Comparison of ENCODE assay signal across 1 cellular context in the genomic region with DNA sequence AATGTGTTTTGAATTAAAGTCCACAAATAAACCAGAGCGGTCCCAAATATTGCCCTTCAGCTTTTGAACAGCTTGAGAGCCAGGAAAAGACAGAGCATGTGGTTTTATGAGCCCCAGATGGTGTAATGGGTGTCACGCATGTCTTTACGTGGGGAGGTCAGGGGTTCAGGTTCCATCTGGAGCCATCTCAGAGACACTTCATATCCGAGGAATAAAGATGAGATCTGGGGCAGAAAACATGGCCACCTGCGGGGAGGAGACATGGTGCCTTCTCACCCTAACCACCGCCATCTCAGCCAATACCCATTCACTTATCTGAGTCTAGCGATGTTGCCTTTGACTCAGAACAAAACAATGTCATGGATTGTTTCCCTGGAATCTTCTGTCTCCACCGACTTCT.
TF ChIP-seq lines count a peak whose summit lies in the region.

No MANE protein-coding gene starts in this region.

TF ChIP-seq in GM23338, 12 proteins besides CTCF, POLR2A, EP300 and RAD21 (continued from another document):
- TF ChIP-seq, protein P1, sequence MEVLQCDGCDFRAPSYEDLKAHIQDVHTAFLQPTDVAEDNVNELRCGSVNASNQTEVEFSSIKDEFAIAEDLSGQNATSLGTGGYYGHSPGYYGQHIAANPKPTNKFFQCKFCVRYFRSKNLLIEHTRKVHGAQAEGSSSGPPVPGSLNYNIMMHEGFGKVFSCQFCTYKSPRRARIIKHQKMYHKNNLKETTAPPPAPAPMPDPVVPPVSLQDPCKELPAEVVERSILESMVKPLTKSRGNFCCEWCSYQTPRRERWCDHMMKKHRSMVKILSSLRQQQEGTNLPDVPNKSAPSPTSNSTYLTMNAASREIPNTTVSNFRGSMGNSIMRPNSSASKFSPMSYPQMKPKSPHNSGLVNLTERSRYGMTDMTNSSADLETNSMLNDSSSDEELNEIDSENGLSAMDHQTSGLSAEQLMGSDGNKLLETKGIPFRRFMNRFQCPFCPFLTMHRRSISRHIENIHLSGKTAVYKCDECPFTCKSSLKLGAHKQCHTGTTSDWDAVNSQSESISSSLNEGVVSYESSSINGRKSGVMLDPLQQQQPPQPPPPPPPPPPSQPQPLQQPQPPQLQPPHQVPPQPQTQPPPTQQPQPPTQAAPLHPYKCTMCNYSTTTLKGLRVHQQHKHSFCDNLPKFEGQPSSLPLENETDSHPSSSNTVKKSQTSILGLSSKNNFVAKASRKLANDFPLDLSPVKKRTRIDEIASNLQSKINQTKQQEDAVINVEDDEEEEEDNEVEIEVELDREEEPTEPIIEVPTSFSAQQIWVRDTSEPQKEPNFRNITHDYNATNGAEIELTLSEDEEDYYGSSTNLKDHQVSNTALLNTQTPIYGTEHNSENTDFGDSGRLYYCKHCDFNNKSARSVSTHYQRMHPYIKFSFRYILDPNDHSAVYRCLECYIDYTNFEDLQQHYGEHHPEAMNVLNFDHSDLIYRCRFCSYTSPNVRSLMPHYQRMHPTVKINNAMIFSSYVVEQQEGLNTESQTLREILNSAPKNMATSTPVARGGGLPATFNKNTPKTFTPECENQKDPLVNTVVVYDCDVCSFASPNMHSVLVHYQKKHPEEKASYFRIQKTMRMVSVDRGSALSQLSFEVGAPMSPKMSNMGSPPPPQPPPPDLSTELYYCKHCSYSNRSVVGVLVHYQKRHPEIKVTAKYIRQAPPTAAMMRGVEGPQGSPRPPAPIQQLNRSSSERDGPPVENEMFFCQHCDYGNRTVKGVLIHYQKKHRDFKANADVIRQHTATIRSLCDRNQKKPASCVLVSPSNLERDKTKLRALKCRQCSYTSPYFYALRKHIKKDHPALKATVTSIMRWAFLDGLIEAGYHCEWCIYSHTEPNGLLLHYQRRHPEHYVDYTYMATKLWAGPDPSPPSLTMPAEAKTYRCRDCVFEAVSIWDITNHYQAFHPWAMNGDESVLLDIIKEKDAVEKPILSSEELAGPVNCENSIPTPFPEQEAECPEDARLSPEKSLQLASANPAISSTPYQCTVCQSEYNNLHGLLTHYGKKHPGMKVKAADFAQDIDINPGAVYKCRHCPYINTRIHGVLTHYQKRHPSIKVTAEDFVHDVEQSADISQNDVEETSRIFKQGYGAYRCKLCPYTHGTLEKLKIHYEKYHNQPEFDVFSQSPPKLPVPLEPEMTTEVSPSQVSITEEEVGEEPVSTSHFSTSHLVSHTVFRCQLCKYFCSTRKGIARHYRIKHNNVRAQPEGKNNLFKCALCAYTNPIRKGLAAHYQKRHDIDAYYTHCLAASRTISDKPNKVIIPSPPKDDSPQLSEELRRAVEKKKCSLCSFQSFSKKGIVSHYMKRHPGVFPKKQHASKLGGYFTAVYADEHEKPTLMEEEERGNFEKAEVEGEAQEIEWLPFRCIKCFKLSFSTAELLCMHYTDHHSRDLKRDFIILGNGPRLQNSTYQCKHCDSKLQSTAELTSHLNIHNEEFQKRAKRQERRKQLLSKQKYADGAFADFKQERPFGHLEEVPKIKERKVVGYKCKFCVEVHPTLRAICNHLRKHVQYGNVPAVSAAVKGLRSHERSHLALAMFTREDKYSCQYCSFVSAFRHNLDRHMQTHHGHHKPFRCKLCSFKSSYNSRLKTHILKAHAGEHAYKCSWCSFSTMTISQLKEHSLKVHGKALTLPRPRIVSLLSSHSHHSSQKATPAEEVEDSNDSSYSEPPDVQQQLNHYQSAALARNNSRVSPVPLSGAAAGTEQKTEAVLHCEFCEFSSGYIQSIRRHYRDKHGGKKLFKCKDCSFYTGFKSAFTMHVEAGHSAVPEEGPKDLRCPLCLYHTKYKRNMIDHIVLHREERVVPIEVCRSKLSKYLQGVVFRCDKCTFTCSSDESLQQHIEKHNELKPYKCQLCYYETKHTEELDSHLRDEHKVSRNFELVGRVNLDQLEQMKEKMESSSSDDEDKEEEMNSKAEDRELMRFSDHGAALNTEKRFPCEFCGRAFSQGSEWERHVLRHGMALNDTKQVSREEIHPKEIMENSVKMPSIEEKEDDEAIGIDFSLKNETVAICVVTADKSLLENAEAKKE (CRISPR knock-in tag; IDR thresholded peaks at IDR 0.05), result no peak
- TF ChIP-seq EZH2phosphoT487 (IDR thresholded peaks at IDR 0.05; ENCODE audit: unreplicated experiment) (no peak), ZNF114 (CRISPR knock-in tag; IDR thresholded peaks at IDR 0.05) (no peak)
